In genomic region chr4:173526034-173526482, GRCh38 we compare ENCODE assay signal across 13 cellular contexts. TPM values are rescaled to one million over a fixed set of nuclear protein-coding genes. Genes with fewer than 3 reads are reported as not detected.
DNase-seq lines count a peak whose midpoint lies in the region; ATAC-seq and TF ChIP-seq lines count a peak whose summit lies in the region.
"Had no signal": no experiment of that assay in that cellular context is flagged by ENCODE, and none has a peak within 500 bp of the region (broad histone marks: within the 10 kb centered on the region; RNA-seq: fewer than 3 reads in every experiment).

No MANE protein-coding gene starts in this region.

- no peak for TF ChIP-seq CTCF in right lobe of liver (IDR thresholded peaks at IDR 0.05)

- no peak overlapping the region for H3K4me3 Mint-ChIP-seq in activated T-cell treated with anti-CD3 and anti-CD28 coated beads, Interleukin-2, amount 50 U/mL, for 24 hours
- H3K4me3 Mint-ChIP-seq in activated naive CD8-positive, alpha-beta T cell treated with anti-CD3 and anti-CD28 coated beads, Interleukin-2, amount 50 U/mL, for 24 hours: no peak overlapping the region
- H3K4me3 Mint-ChIP-seq in stimulated activated effector memory CD8-positive, alpha-beta T cell treated with anti-CD3 and anti-CD28 coated beads, Interleukin-12 subunit alpha, Interleukin-12 subunit beta, amount 100 ng/mL, for 72 hours: no peak overlapping the region

- H3K4me1 Mint-ChIP-seq in activated T-cell treated with anti-CD3 and anti-CD28 coated beads, Interleukin-2, amount 50 U/mL, for 24 hours (ENCODE audit: low read depth): peaks cover 39% of the 10 kb centered on the region
- H3K4me1 Mint-ChIP-seq in activated naive CD8-positive, alpha-beta T cell treated with anti-CD3 and anti-CD28 coated beads, Interleukin-2, amount 50 U/mL, for 24 hours: peaks cover 25% of the 10 kb centered on the region
- H3K4me1 Mint-ChIP-seq in stimulated activated effector memory CD8-positive, alpha-beta T cell treated with anti-CD3 and anti-CD28 coated beads, Interleukin-12 subunit alpha, Interleukin-12 subunit beta, amount 100 ng/mL, for 72 hours: peaks cover 37% of the 10 kb centered on the region

- peaks cover 14% of the 10 kb centered on the region for H3K9me3 Mint-ChIP-seq in activated T-cell treated with anti-CD3 and anti-CD28 coated beads, Interleukin-2, amount 50 U/mL, for 24 hours
- peaks cover 7% of the 10 kb centered on the region for H3K9me3 Mint-ChIP-seq in activated naive CD8-positive, alpha-beta T cell treated with anti-CD3 and anti-CD28 coated beads, Interleukin-2, amount 50 U/mL, for 24 hours
- H3K9me3 Mint-ChIP-seq in stimulated activated effector memory CD8-positive, alpha-beta T cell treated with anti-CD3 and anti-CD28 coated beads, Interleukin-12 subunit alpha, Interleukin-12 subunit beta, amount 100 ng/mL, for 72 hours: peaks cover 3% of the 10 kb centered on the region

- H3K9me3 ChIP-seq in right lobe of liver (no peaks in the 10 kb centered on the region), subcutaneous abdominal adipose tissue (ENCODE audit: control insufficient read depth in 5 of 5, low read length in 5 of 5) (no peaks in the 10 kb centered on the region)

- peaks cover 0 to 21% (median 0%) of the 10 kb centered on the region in 4 donors for H3K4me1 ChIP-seq in right lobe of liver
- peaks cover 3 to 61% (median 48%) of the 10 kb centered on the region in 5 donors for H3K4me1 ChIP-seq in subcutaneous abdominal adipose tissue (ENCODE audit: control insufficient read depth in 5 of 5, insufficient read depth in 5 of 5, low read length in 5 of 5)

- no peak for DNase-seq in activated T-cell treated with anti-CD3 and anti-CD28 coated beads, Interleukin-2, amount 50 U/mL, for 24 hours
- DNase-seq in activated T-cell treated with anti-CD3 and anti-CD28 coated beads, Interleukin-2, amount 50 U/mL, for 48 hours: no peak
- no peak for DNase-seq in activated naive CD8-positive, alpha-beta T cell treated with anti-CD3 and anti-CD28 coated beads, Interleukin-2, amount 50 U/mL, for 24 hours
- no peak for DNase-seq in right lobe of liver
- no peak for DNase-seq in SW 1271 (lab: John Stamatoyannopoulos, UW)
- DNase-seq in stimulated activated effector memory CD8-positive, alpha-beta T cell treated with anti-CD3 and anti-CD28 coated beads, Interleukin-12 subunit alpha, Interleukin-12 subunit beta, amount 100 ng/mL, for 72 hours (ENCODE audit: low spot score in 2 of 2): no peak
- DNase-seq: activated CD4-positive, alpha-beta T cell treated with anti-CD3 and anti-CD28 coated beads for 48 hours; DMS79 treated with DMSO at 0.1 percent for 48 hours; hippocampal formation; KBM-7; NCI-H187 treated with DMSO at 0.1 percent for 48 hours had no signal

- 18% methylated on average over 10 of the region's 10 CpGs for WGBS in right lobe of liver (ENCODE audit: insufficient coverage, low coverage, low lambda C conversion rate, missing lambda C conversion rate)

- H3K27ac ChIP-seq in right lobe of liver (peak overlapping the region; percentile 28 to 53 (median 37)), subcutaneous abdominal adipose tissue (ENCODE audit: low read depth, low read length) (peak overlapping the region; percentile 46)

- ATAC-seq in activated naive CD8-positive, alpha-beta T cell treated with anti-CD3 and anti-CD28 coated beads, Interleukin-2, amount 50 U/mL, for 24 hours: no peak
- ATAC-seq in right lobe of liver (no peak), HG02884 (IDR thresholded peaks at IDR 0.05; ENCODE audit: unreplicated experiment) (no peak)
- no peak for ATAC-seq in stimulated activated effector memory CD8-positive, alpha-beta T cell treated with anti-CD3 and anti-CD28 coated beads, Interleukin-12 subunit alpha, Interleukin-12 subunit beta, amount 100 ng/mL, for 72 hours

- H3K36me3 Mint-ChIP-seq in activated T-cell treated with anti-CD3 and anti-CD28 coated beads, Interleukin-2, amount 50 U/mL, for 24 hours (ENCODE audit: low read depth): no peaks in the 10 kb centered on the region
- peaks cover 15% of the 10 kb centered on the region for H3K36me3 Mint-ChIP-seq in activated naive CD8-positive, alpha-beta T cell treated with anti-CD3 and anti-CD28 coated beads, Interleukin-2, amount 50 U/mL, for 24 hours (ENCODE audit: low read depth)
- H3K36me3 Mint-ChIP-seq in stimulated activated effector memory CD8-positive, alpha-beta T cell treated with anti-CD3 and anti-CD28 coated beads, Interleukin-12 subunit alpha, Interleukin-12 subunit beta, amount 100 ng/mL, for 72 hours: peaks cover 52% of the 10 kb centered on the region

- H3K27me3 Mint-ChIP-seq in activated T-cell treated with anti-CD3 and anti-CD28 coated beads, Interleukin-2, amount 50 U/mL, for 24 hours: peaks cover 94% of the 10 kb centered on the region
- peaks cover 86% of the 10 kb centered on the region for H3K27me3 Mint-ChIP-seq in activated naive CD8-positive, alpha-beta T cell treated with anti-CD3 and anti-CD28 coated beads, Interleukin-2, amount 50 U/mL, for 24 hours

- H3K36me3 ChIP-seq in right lobe of liver (no peaks in the 10 kb centered on the region), subcutaneous abdominal adipose tissue (ENCODE audit: control insufficient read depth in 5 of 5, insufficient read depth in 5 of 5, low read length in 5 of 5) (no peaks in the 10 kb centered on the region)

- peak overlapping the region in 2 of 3 donors; percentile 14 to 40 for H3K4me3 ChIP-seq in right lobe of liver
- H3K4me3 ChIP-seq in subcutaneous abdominal adipose tissue (ENCODE audit: low read depth in 1 of 5, low read length in 5 of 5): peak overlapping the region in 2 of 5 donors; percentile 38 to 53

- H3K27me3 ChIP-seq in right lobe of liver: peaks cover 13 to 59% of the 10 kb centered on the region in 2 donors
- H3K27me3 ChIP-seq in subcutaneous abdominal adipose tissue (ENCODE audit: control insufficient read depth in 5 of 5, insufficient read depth in 4 of 5, low read length in 5 of 5): peaks cover 14 to 65% (median 50%) of the 10 kb centered on the region in 5 donors

- TF ChIP-seq POLR2A in right lobe of liver (IDR thresholded peaks at IDR 0.05): no peak

- peak overlapping the region; percentile 2 for H3K27ac Mint-ChIP-seq in activated T-cell treated with anti-CD3 and anti-CD28 coated beads, Interleukin-2, amount 50 U/mL, for 24 hours
- H3K27ac Mint-ChIP-seq in activated naive CD8-positive, alpha-beta T cell treated with anti-CD3 and anti-CD28 coated beads, Interleukin-2, amount 50 U/mL, for 24 hours: peak overlapping the region; percentile 45
- H3K27ac Mint-ChIP-seq in stimulated activated effector memory CD8-positive, alpha-beta T cell treated with anti-CD3 and anti-CD28 coated beads, Interleukin-12 subunit alpha, Interleukin-12 subunit beta, amount 100 ng/mL, for 72 hours: no peak overlapping the region

- intact Hi-C loops in right lobe of liver (cut with DNase I): no loop called here

- H3K9ac ChIP-seq in subcutaneous abdominal adipose tissue (ENCODE audit: low read length in 5 of 5): no peak overlapping the region

RNA-seq across cellular contexts. Expression of gene HAND2, which starts 4.0 kb away (rescaled TPM):
- 10 to 100 TPM in 1 of 6 experiments, 1 to 10 TPM in 5; 2.1 to 11.2 (median 6.2) TPM for total RNA-seq in right lobe of liver
